ENCODE assay signal across 1 cellular context in the genomic region with DNA sequence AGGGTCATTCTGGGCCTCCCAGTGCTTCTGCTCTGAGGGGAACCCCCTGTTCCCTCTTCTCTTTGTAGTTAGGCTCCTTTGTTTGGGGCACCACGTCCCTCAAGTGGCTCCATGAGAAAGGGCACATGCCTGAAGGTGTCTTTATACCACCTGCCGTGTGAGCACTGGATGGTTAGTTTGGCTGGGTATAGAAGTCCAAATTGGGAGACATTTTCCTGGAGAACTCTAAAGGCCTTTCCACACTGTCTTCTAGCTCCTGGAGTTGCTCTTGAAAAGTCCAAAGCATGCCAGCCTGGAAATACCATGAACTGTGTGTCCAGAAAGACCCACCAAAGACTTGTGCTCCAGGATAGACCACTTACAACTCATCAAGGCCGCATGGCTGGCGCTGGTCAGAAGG.
TF ChIP-seq lines count a peak whose summit lies in the region.

No MANE protein-coding gene starts in this region.

TF ChIP-seq in HepG2, 621 proteins besides CTCF, POLR2A, EP300 and RAD21:
- TF ChIP-seq ZFP1 (CRISPR knock-in tag; IDR thresholded peaks at IDR 0.05), result peak; percentile 99
- no peak for TF ChIP-seq ZNF367 (CRISPR knock-in tag; IDR thresholded peaks at IDR 0.05; ENCODE audit: borderline replicate concordance)
- TF ChIP-seq, protein P1, sequence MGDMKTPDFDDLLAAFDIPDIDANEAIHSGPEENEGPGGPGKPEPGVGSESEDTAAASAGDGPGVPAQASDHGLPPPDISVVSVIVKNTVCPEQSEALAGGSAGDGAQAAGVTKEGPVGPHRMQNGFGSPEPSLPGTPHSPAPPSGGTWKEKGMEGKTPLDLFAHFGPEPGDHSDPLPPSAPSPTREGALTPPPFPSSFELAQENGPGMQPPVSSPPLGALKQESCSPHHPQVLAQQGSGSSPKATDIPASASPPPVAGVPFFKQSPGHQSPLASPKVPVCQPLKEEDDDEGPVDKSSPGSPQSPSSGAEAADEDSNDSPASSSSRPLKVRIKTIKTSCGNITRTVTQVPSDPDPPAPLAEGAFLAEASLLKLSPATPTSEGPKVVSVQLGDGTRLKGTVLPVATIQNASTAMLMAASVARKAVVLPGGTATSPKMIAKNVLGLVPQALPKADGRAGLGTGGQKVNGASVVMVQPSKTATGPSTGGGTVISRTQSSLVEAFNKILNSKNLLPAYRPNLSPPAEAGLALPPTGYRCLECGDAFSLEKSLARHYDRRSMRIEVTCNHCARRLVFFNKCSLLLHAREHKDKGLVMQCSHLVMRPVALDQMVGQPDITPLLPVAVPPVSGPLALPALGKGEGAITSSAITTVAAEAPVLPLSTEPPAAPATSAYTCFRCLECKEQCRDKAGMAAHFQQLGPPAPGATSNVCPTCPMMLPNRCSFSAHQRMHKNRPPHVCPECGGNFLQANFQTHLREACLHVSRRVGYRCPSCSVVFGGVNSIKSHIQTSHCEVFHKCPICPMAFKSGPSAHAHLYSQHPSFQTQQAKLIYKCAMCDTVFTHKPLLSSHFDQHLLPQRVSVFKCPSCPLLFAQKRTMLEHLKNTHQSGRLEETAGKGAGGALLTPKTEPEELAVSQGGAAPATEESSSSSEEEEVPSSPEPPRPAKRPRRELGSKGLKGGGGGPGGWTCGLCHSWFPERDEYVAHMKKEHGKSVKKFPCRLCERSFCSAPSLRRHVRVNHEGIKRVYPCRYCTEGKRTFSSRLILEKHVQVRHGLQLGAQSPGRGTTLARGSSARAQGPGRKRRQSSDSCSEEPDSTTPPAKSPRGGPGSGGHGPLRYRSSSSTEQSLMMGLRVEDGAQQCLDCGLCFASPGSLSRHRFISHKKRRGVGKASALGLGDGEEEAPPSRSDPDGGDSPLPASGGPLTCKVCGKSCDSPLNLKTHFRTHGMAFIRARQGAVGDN (CRISPR knock-in tag; IDR thresholded peaks at IDR 0.05), result no peak
- TF ChIP-seq RORA (CRISPR knock-in tag; IDR thresholded peaks at IDR 0.05), result no peak
